In the genomic region with DNA sequence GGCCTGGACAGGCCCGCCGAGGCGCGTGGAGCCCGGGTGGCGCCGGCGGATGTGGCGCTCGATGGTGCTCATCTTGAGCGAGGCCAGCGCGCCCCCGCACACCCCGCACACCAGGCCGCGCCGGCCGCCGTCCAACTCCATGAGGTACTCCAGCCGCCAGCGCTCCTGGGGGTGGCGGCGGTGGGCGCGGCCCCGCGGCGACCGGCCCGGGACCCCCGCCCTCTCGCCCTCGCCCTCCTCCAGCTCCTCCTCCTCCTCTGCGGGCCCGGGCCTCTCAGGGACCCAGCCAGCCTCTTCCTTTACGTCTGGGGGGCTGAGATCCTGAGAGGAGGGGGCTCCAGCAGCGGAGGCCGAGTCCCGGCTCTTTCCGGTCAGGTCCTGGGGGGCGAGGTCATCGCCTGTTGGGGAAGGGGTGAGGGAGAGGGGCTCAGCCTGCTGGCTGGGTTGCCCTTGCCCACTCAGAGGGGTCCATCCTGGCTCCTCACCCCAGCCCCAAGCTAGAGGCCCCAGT, we compare ENCODE assay signal across 17 cellular contexts. TPM values are rescaled to one million over a fixed set of nuclear protein-coding genes. Genes with fewer than 3 reads are reported as not detected.
DNase-seq lines count a peak whose midpoint lies in the region; ATAC-seq, FAIRE-seq and TF ChIP-seq lines count a peak whose summit lies in the region.
"Had no signal": no experiment of that assay in that cellular context is flagged by ENCODE, and none has a peak within 500 bp of the region (broad histone marks: within the 10 kb centered on the region; RNA-seq: fewer than 3 reads in every experiment).

No MANE protein-coding gene starts in this region.

- H2BK120ac ChIP-seq in trophoblast cell (ENCODE audit: insufficient read depth, low read length, poor library complexity): peak overlapping the region; percentile 25

- peaks cover 30% of the 10 kb centered on the region for H3K79me1 ChIP-seq in trophoblast cell (ENCODE audit: low read length)

- no peak overlapping the region for H2BK12ac ChIP-seq in trophoblast cell (ENCODE audit: low read length)

- no peaks in the 10 kb centered on the region for H3K27me3 Mint-ChIP-seq in astrocyte (ENCODE audit: low read depth, unreplicated experiment)
- H3K27me3 Mint-ChIP-seq: T-helper 17 cell had no signal

- H4K20me1 ChIP-seq in astrocyte (ENCODE audit: insufficient read depth, low read length): peaks cover 56% of the 10 kb centered on the region

- H2AK5ac ChIP-seq in trophoblast cell (ENCODE audit: low read length): peak overlapping the region; percentile 35

- H3K79me2 ChIP-seq in astrocyte (ENCODE audit: insufficient read depth, low read length) (peaks cover 32% of the 10 kb centered on the region), trophoblast cell (ENCODE audit: control insufficient read depth, insufficient read depth, low read length, poor library complexity) (peaks cover 22% of the 10 kb centered on the region)

- DNase-seq in ELF-1 (ENCODE audit: low read depth, low spot score): peak; percentile 67
- DNase-seq in astrocyte (ENCODE audit: low read depth): no peak
- no peak for DNase-seq in trophoblast cell
- DNase-seq in NCI-H1930 (lab: John Stamatoyannopoulos, UW): no peak
- no peak for DNase-seq in NCI-H1105 treated with DMSO at 0.1 percent for 48 hours (lab: John Stamatoyannopoulos, UW)
- DNase-seq: activated CD4-positive, alpha-beta T cell treated with anti-CD3 and anti-CD28 coated beads for 48 hours; activated T-cell treated with anti-CD3 and anti-CD28 coated beads, Interleukin-2, amount 50 U/mL, for 1 hour; DMS 273 treated with DMSO at 0.1 percent for 48 hours; natural killer cell; NCI-H1105; spleen; T-helper 17 cell had no signal

- no peaks in the 10 kb centered on the region for H3K36me3 Mint-ChIP-seq in astrocyte (ENCODE audit: low read depth, unreplicated experiment)
- H3K36me3 Mint-ChIP-seq: natural killer cell had no signal

- peak overlapping the region; percentile 75 for H3K4me2 ChIP-seq in astrocyte (ENCODE audit: low read length)
- peak overlapping the region; percentile 2 for H3K4me2 ChIP-seq in trophoblast cell (ENCODE audit: low read length)

- H4K12ac ChIP-seq in trophoblast cell (ENCODE audit: low read depth, low read length): peak overlapping the region; percentile 35

- peaks cover 3% of the 10 kb centered on the region for H3K36me3 ChIP-seq in astrocyte (ENCODE audit: insufficient read depth, low read length)
- peaks cover 25% of the 10 kb centered on the region for H3K36me3 ChIP-seq in iPS-20b (ENCODE audit: insufficient read depth, low read depth, low read length)
- H3K36me3 ChIP-seq in trophoblast cell (ENCODE audit: control insufficient read depth in 1 of 2, insufficient read depth in 2 of 2, low read length in 2 of 2): peaks cover 36 to 50% of the 10 kb centered on the region in 2 experiments

- no peaks in the 10 kb centered on the region for H3K9me3 Mint-ChIP-seq in astrocyte (ENCODE audit: unreplicated experiment)
- H3K9me3 Mint-ChIP-seq: natural killer cell had no signal

- H3K4me1 Mint-ChIP-seq in astrocyte (ENCODE audit: low read depth, unreplicated experiment): peaks cover 18% of the 10 kb centered on the region

- H3K4me3 Mint-ChIP-seq in astrocyte (ENCODE audit: unreplicated experiment): no peak overlapping the region
- H3K4me3 Mint-ChIP-seq: natural killer cell, T-helper 17 cell had no signal

- no peak overlapping the region for H3K9ac ChIP-seq in astrocyte (ENCODE audit: low read length)
- peak overlapping the region; percentile 26; the same call in 1 of the 2 replicates for H3K9ac ChIP-seq in iPS-20b (ENCODE audit: low read depth, low read length)
- no peak overlapping the region for H3K9ac ChIP-seq in trophoblast cell (ENCODE audit: low read length)

- H2AFZ ChIP-seq in astrocyte (ENCODE audit: low read depth, low read length): no peak overlapping the region
- no peak overlapping the region for H2AFZ ChIP-seq in trophoblast cell (ENCODE audit: insufficient read depth, low read length, poor library complexity)

- no peak for FAIRE-seq in astrocyte (lab: Jason Lieb, UNC)
- FAIRE-seq: keratinocyte had no signal

- H3K9me3 ChIP-seq in astrocyte (ENCODE audit: insufficient read depth, low read depth, low read length): no peaks in the 10 kb centered on the region
- no peaks in the 10 kb centered on the region for H3K9me3 ChIP-seq in iPS-20b (ENCODE audit: insufficient read depth, low read depth, low read length)
- H3K9me3 ChIP-seq in trophoblast cell (ENCODE audit: insufficient read depth, low read depth, low read length): no peaks in the 10 kb centered on the region
- H3K9me3 ChIP-seq: spleen had no signal

- H4K8ac ChIP-seq in trophoblast cell (ENCODE audit: low read depth, low read length): no peak overlapping the region

- H3K14ac ChIP-seq in trophoblast cell (ENCODE audit: low read length): peak overlapping the region; percentile 34

- no peak for ATAC-seq in HG02642 (IDR thresholded peaks at IDR 0.05; ENCODE audit: poor library complexity, unreplicated experiment)
- no peak for ATAC-seq in HG02970 (IDR thresholded peaks at IDR 0.05; ENCODE audit: low FRiP score, unreplicated experiment)
- ATAC-seq: natural killer cell, Panc1, T-helper 17 cell had no signal

- no peak overlapping the region for H3K4me3 ChIP-seq in astrocyte (ENCODE audit: insufficient read depth, low read depth, low read length)
- peak overlapping the region; percentile 91; the same call in 1 of the 2 replicates for H3K4me3 ChIP-seq in iPS-20b (ENCODE audit: low read length)
- no peak overlapping the region for H3K4me3 ChIP-seq in trophoblast cell (ENCODE audit: low read depth, low read length)

- H4K91ac ChIP-seq in trophoblast cell (ENCODE audit: low read depth, low read length): peak overlapping the region; percentile 34

- H3K27me3 ChIP-seq in astrocyte (ENCODE audit: insufficient read depth, low read length) (no peaks in the 10 kb centered on the region), iPS-20b (ENCODE audit: insufficient read depth, low read length) (peaks cover under 1% of the 10 kb centered on the region; the same call in 1 of the 2 replicates), trophoblast cell (ENCODE audit: insufficient read depth, low read length) (no peaks in the 10 kb centered on the region)

- H3K27ac Mint-ChIP-seq in astrocyte (ENCODE audit: unreplicated experiment): no peak overlapping the region
- H3K27ac Mint-ChIP-seq: natural killer cell, T-helper 17 cell had no signal

- no peak overlapping the region for H3K4ac ChIP-seq in trophoblast cell (ENCODE audit: low read depth, low read length)

- TF ChIP-seq CTCF in astrocyte (IDR thresholded peaks at IDR 0.05; ENCODE audit: insufficient read depth, low read depth, low read length): no peak

- H3K27ac ChIP-seq in astrocyte (ENCODE audit: low read depth, low read length) (no peak overlapping the region), iPS-20b (ENCODE audit: low read length) (no peak overlapping the region), trophoblast cell (ENCODE audit: low read depth, low read length) (no peak overlapping the region)

- H3K4me1 ChIP-seq in astrocyte (ENCODE audit: insufficient read depth, low read length) (peaks cover 19% of the 10 kb centered on the region), iPS-20b (ENCODE audit: insufficient read depth, low read length) (peaks cover 43% of the 10 kb centered on the region), trophoblast cell (ENCODE audit: control insufficient read depth in 1 of 2, insufficient read depth in 2 of 2, low read length in 2 of 2) (peaks cover 45 to 49% of the 10 kb centered on the region in 2 experiments)

- no CpG with 5 or more reads among the region's 43 CpGs for WGBS in trophoblast cell (ENCODE audit: extremely low coverage, insufficient coverage, insufficient read length)

- H3K18ac ChIP-seq in trophoblast cell (ENCODE audit: low read length): peak overlapping the region; percentile 46

- no peak overlapping the region for H2BK5ac ChIP-seq in trophoblast cell (ENCODE audit: low read depth, low read length, poor library complexity)

- H3K23ac ChIP-seq in trophoblast cell (ENCODE audit: low read length): no peak overlapping the region

RNA-seq across cellular contexts. Expression of gene ZFTA, which starts 4.3 kb away (rescaled TPM):
- total RNA-seq in astrocyte: 29.0 and 31.2 TPM in 2 replicates
- 15.5 and 15.8 TPM in 2 replicates for polyA plus RNA-seq in trophoblast cell (2013)

RNA-seq across cellular contexts. Expression of gene SPINDOC, which starts 49.0 kb away (rescaled TPM):
- total RNA-seq in astrocyte: 43.7 and 48.3 TPM in 2 replicates
- 47.1 and 48.8 TPM in 2 replicates for polyA plus RNA-seq in trophoblast cell (2013)
